8 cellular contexts compared by ENCODE assay signal in genomic region chr19:40713939-40714338, GRCh38. TPM values are rescaled to one million over a fixed set of nuclear protein-coding genes. Genes with fewer than 3 reads are reported as not detected.
DNase-seq lines count a peak whose midpoint lies in the region; ATAC-seq and TF ChIP-seq lines count a peak whose summit lies in the region.

No MANE protein-coding gene starts in this region.

- H3K27ac Mint-ChIP-seq in Calu3 (ENCODE audit: unreplicated experiment) (no peak overlapping the region), T-cell (peak overlapping the region; percentile 37 to 76)

- H3K27me3 Mint-ChIP-seq in Calu3 (ENCODE audit: unreplicated experiment) (no peaks in the 10 kb centered on the region), T-cell (no peaks in the 10 kb centered on the region)

- TF ChIP-seq CTCF in Calu3 (IDR thresholded peaks at IDR 0.05; ENCODE audit: unreplicated experiment) = no peak
- no peak for TF ChIP-seq CTCF in foreskin fibroblast (IDR thresholded peaks at IDR 0.05; ENCODE audit: low read depth, low read length)

- no peaks in the 10 kb centered on the region for H3K9me3 Mint-ChIP-seq in Calu3 (ENCODE audit: low read depth, unreplicated experiment)
- H3K9me3 Mint-ChIP-seq in T-cell = no peaks in the 10 kb centered on the region

- H3K36me3 Mint-ChIP-seq in Calu3 (ENCODE audit: insufficient read depth, unreplicated experiment) (peaks cover 88% of the 10 kb centered on the region), T-cell (peaks cover 25% of the 10 kb centered on the region)

- BruUV-seq in Calu3 (replicated peaks; lab: Mats Ljungman, UMichigan) = no TSS peak

- POLR2A ChIA-PET in T-cell (lab: Charles Lee) = interaction anchor here in 1 of 2 donors (0.6 kb wide), 1 partner anchor 35 kb away, joined by 3 read pairs; no protein-coding TSS in a partner anchor

- intact Hi-C loops in Calu3 (cut with micrococcal nuclease; ENCODE audit: unreplicated experiment) = no loop called here

- DNase-seq in Calu3 (no peak), T-cell (no peak), foreskin fibroblast (no peak), skeletal muscle cell (ENCODE audit: low read depth) (no peak), NCI-H2227 (lab: John Stamatoyannopoulos, UW; ENCODE audit: unreplicated experiment) (no peak)
- no peak for DNase-seq in stimulated activated CD4-positive, alpha-beta T cell treated with anti-CD3 and anti-CD28 coated beads, Interleukin-1b, Interleukin-23, amount 100 ng/mL, for 48 hours

- H3K4me1 Mint-ChIP-seq in Calu3 (ENCODE audit: low read depth, unreplicated experiment) (peaks cover 14% of the 10 kb centered on the region), T-cell (peaks cover 50 to 58% (median 54%) of the 10 kb centered on the region in 3 donors)

- CTCF ChIA-PET in Calu3 (lab: Charles Lee) (no interaction called here), T-cell (lab: Charles Lee) (interaction anchor here (0.5 to 0.6 kb wide), 2 partner anchors 265 to 430 kb away, joined by 3 to 7 read pairs; no protein-coding TSS in a partner anchor)

- ATAC-seq in T-cell (replicated peaks in 1 of 4) (no peak), GM18519 (IDR thresholded peaks at IDR 0.05; ENCODE audit: low FRiP score, unreplicated experiment) (no peak), HG03565 (IDR thresholded peaks at IDR 0.05; ENCODE audit: unreplicated experiment) (no peak)

- H3K4me3 Mint-ChIP-seq in Calu3 (ENCODE audit: low read depth, unreplicated experiment) (peak overlapping the region; percentile 78), T-cell (peak overlapping the region; percentile 53 to 91 (median 80))

- peak overlapping the region; percentile 60 to 96 for H3K4me3 ChIP-seq in foreskin fibroblast (ENCODE audit: low read depth in 1 of 2, low read length in 2 of 2)
- peak overlapping the region; percentile 56 for H3K4me3 ChIP-seq in skeletal muscle cell (ENCODE audit: low read depth, low read length)

RNA-seq across cellular contexts. Expression of gene COQ8B, which starts 2.7 kb away (rescaled TPM):
- 55.9 and 62.7 TPM in 2 replicates for total RNA-seq in Calu3 (2022)
- 10 to 100 TPM; 30.8 to 60.1 (median 53.9) TPM for total RNA-seq in T-cell

RNA-seq across cellular contexts. Expression of gene ITPKC, which starts 3.0 kb away (rescaled TPM):
- total RNA-seq in Calu3 (2022) (25.3 and 32.0 TPM in 2 replicates), T-cell (10 to 100 TPM in 1 of 5 donors, 1 to 10 TPM in 4; 5.9 to 11.8 (median 9.3) TPM)

RNA-seq across cellular contexts. Expression of gene NUMBL, which starts 23.5 kb away (rescaled TPM):
- total RNA-seq in Calu3 (2022) (21.4 and 25.3 TPM in 2 replicates), T-cell (10 to 100 TPM in 3 of 5 donors, 1 to 10 TPM in 2; 7.1 to 19.0 (median 13.1) TPM)

RNA-seq across cellular contexts. Expression of gene ACTMAP, which starts 36.3 kb away (rescaled TPM):
- total RNA-seq in Calu3 (2022) (17.8 and 20.2 TPM in 2 replicates), T-cell (1 to 10 TPM; 4.7 to 8.3 (median 6.8) TPM)

RNA-seq across cellular contexts. Expression of gene SNRPA, which starts 37.1 kb away (rescaled TPM):
- total RNA-seq in Calu3 (2022) (95.4 and 102 TPM in 2 replicates), T-cell (100 to 1,000 TPM in 1 of 5 donors, 10 to 100 TPM in 4; 65.2 to 101 (median 79.1) TPM)
